Comparison of ENCODE assay signal across 8 cellular contexts in genomic region chr6:30829016-30829415, GRCh38. TPM values are rescaled to one million over a fixed set of nuclear protein-coding genes. Genes with fewer than 3 reads are reported as not detected.
DNase-seq lines count a peak whose midpoint lies in the region; ATAC-seq lines count a peak whose summit lies in the region.

No MANE protein-coding gene starts in this region.

- no peaks in the 10 kb centered on the region for H3K9me3 Mint-ChIP-seq in activated CD4-positive, alpha-beta T cell treated with anti-CD3 and anti-CD28 coated beads, Interleukin-2, amount 10 ng/mL, durations not matched to agents 7 days and 5 days
- no peaks in the 10 kb centered on the region for H3K9me3 Mint-ChIP-seq in activated T-helper 1 cell treated with anti-CD3 and anti-CD28 coated beads, Interleukin-12 subunit alpha, Interleukin-12 subunit beta, Interleukin-2, Interleukin-4 antibody, amounts not matched to agents 30 ng/mL and 10 ng/mL and 1 ng/mL, durations not matched to agents 14 hours and 24 hours and 36 hours
- no peaks in the 10 kb centered on the region for H3K9me3 Mint-ChIP-seq in immature natural killer cell
- no peaks in the 10 kb centered on the region for H3K9me3 Mint-ChIP-seq in stimulated activated naive CD8-positive, alpha-beta T cell treated with anti-CD3 and anti-CD28 coated beads, Interleukin-15, amount 100 ng/mL, for 72 hours

- H3K27me3 Mint-ChIP-seq in activated CD4-positive, alpha-beta T cell treated with anti-CD3 and anti-CD28 coated beads, Interleukin-2, amount 10 ng/mL, durations not matched to agents 7 days and 5 days: no peaks in the 10 kb centered on the region
- no peaks in the 10 kb centered on the region for H3K27me3 Mint-ChIP-seq in activated T-helper 1 cell treated with anti-CD3 and anti-CD28 coated beads, Interleukin-12 subunit alpha, Interleukin-12 subunit beta, Interleukin-2, Interleukin-4 antibody, amounts not matched to agents 30 ng/mL and 10 ng/mL and 1 ng/mL, durations not matched to agents 14 hours and 24 hours and 36 hours (ENCODE audit: insufficient read depth)
- peaks cover 0 to 4% (median 1%) of the 10 kb centered on the region in 3 donors for H3K27me3 Mint-ChIP-seq in immature natural killer cell (ENCODE audit: low read depth in 3 of 3)
- no peaks in the 10 kb centered on the region for H3K27me3 Mint-ChIP-seq in stimulated activated naive CD8-positive, alpha-beta T cell treated with anti-CD3 and anti-CD28 coated beads, Interleukin-15, amount 100 ng/mL, for 72 hours

- H3K4me3 Mint-ChIP-seq in activated CD4-positive, alpha-beta T cell treated with anti-CD3 and anti-CD28 coated beads, Interleukin-2, amount 10 ng/mL, durations not matched to agents 7 days and 5 days: peak overlapping the region; percentile 80
- peak overlapping the region; percentile 96 for H3K4me3 Mint-ChIP-seq in activated T-helper 1 cell treated with anti-CD3 and anti-CD28 coated beads, Interleukin-12 subunit alpha, Interleukin-12 subunit beta, Interleukin-2, Interleukin-4 antibody, amounts not matched to agents 30 ng/mL and 10 ng/mL and 1 ng/mL, durations not matched to agents 14 hours and 24 hours and 36 hours
- H3K4me3 Mint-ChIP-seq in immature natural killer cell: peak overlapping the region; percentile 83 to 93 (median 88)
- peak overlapping the region; percentile 86 to 91 for H3K4me3 Mint-ChIP-seq in stimulated activated naive CD8-positive, alpha-beta T cell treated with anti-CD3 and anti-CD28 coated beads, Interleukin-15, amount 100 ng/mL, for 72 hours

- no peak for ATAC-seq in stimulated activated naive CD8-positive, alpha-beta T cell treated with anti-CD3 and anti-CD28 coated beads, Interleukin-15, amount 100 ng/mL, for 72 hours
- ATAC-seq in HG03442 (IDR thresholded peaks at IDR 0.05; ENCODE audit: unreplicated experiment): no peak

- POLR2A ChIA-PET in activated CD4-positive, alpha-beta T cell treated with anti-CD3 and anti-CD28 coated beads, Interleukin-2, amount 10 ng/mL, durations not matched to agents 7 days and 5 days (lab: Charles Lee): no interaction called here

- in situ Hi-C loops in G401 (cut with HindIII; ENCODE audit: low sequenced_read_pairs): no loop called here

- H3K4me1 Mint-ChIP-seq in activated CD4-positive, alpha-beta T cell treated with anti-CD3 and anti-CD28 coated beads, Interleukin-2, amount 10 ng/mL, durations not matched to agents 7 days and 5 days: peaks cover 57% of the 10 kb centered on the region
- H3K4me1 Mint-ChIP-seq in activated T-helper 1 cell treated with anti-CD3 and anti-CD28 coated beads, Interleukin-12 subunit alpha, Interleukin-12 subunit beta, Interleukin-2, Interleukin-4 antibody, amounts not matched to agents 30 ng/mL and 10 ng/mL and 1 ng/mL, durations not matched to agents 14 hours and 24 hours and 36 hours (ENCODE audit: low read depth): peaks cover 61% of the 10 kb centered on the region
- peaks cover 33 to 50% of the 10 kb centered on the region in 2 donors for H3K4me1 Mint-ChIP-seq in immature natural killer cell
- H3K4me1 Mint-ChIP-seq in stimulated activated naive CD8-positive, alpha-beta T cell treated with anti-CD3 and anti-CD28 coated beads, Interleukin-15, amount 100 ng/mL, for 72 hours: peaks cover 65% of the 10 kb centered on the region

- peaks cover 12% of the 10 kb centered on the region for H3K36me3 Mint-ChIP-seq in activated CD4-positive, alpha-beta T cell treated with anti-CD3 and anti-CD28 coated beads, Interleukin-2, amount 10 ng/mL, durations not matched to agents 7 days and 5 days (ENCODE audit: low read depth)
- peaks cover 16% of the 10 kb centered on the region for H3K36me3 Mint-ChIP-seq in activated T-helper 1 cell treated with anti-CD3 and anti-CD28 coated beads, Interleukin-12 subunit alpha, Interleukin-12 subunit beta, Interleukin-2, Interleukin-4 antibody, amounts not matched to agents 30 ng/mL and 10 ng/mL and 1 ng/mL, durations not matched to agents 14 hours and 24 hours and 36 hours (ENCODE audit: low read depth)
- H3K36me3 Mint-ChIP-seq in immature natural killer cell: peaks cover 0 to 3% (median 3%) of the 10 kb centered on the region in 3 donors

- intact Hi-C loops in activated T-helper 1 cell treated with anti-CD3 and anti-CD28 coated beads, Interleukin-12 subunit alpha, Interleukin-12 subunit beta, Interleukin-2, Interleukin-4 antibody, amounts not matched to agents 30 ng/mL and 10 ng/mL and 1 ng/mL, durations not matched to agents 14 hours and 24 hours and 36 hours (cut with micrococcal nuclease): loop anchor here (2.0 kb wide), 1 partner anchor 250 kb away; no protein-coding TSS in a partner anchor

- CTCF ChIA-PET in activated CD4-positive, alpha-beta T cell treated with anti-CD3 and anti-CD28 coated beads, Interleukin-2, amount 10 ng/mL, durations not matched to agents 7 days and 5 days (lab: Charles Lee): interaction anchor here (0.9 to 3.8 kb wide), 14 partner anchors 9 to 258 kb away, joined by 3 to 18 read pairs (median 5); partner anchors contain the start of gene VARS2

- H3K27ac Mint-ChIP-seq in activated CD4-positive, alpha-beta T cell treated with anti-CD3 and anti-CD28 coated beads, Interleukin-2, amount 10 ng/mL, durations not matched to agents 7 days and 5 days: peak overlapping the region; percentile 20
- H3K27ac Mint-ChIP-seq in activated T-helper 1 cell treated with anti-CD3 and anti-CD28 coated beads, Interleukin-12 subunit alpha, Interleukin-12 subunit beta, Interleukin-2, Interleukin-4 antibody, amounts not matched to agents 30 ng/mL and 10 ng/mL and 1 ng/mL, durations not matched to agents 14 hours and 24 hours and 36 hours: peak overlapping the region; percentile 98
- peak overlapping the region in 4 of 6 donors; percentile 37 to 95 (median 77) for H3K27ac Mint-ChIP-seq in immature natural killer cell
- H3K27ac Mint-ChIP-seq in stimulated activated naive CD8-positive, alpha-beta T cell treated with anti-CD3 and anti-CD28 coated beads, Interleukin-15, amount 100 ng/mL, for 72 hours: peak overlapping the region; percentile 54 to 99

- DNase-seq in activated CD4-positive, alpha-beta T cell treated with anti-CD3 and anti-CD28 coated beads, Interleukin-2, amount 10 ng/mL, durations not matched to agents 7 days and 5 days: no peak
- DNase-seq in activated CD4-positive, alpha-beta T cell treated with anti-CD3 and anti-CD28 coated beads for 4 hours: no peak
- DNase-seq in activated T-helper 1 cell treated with anti-CD3 and anti-CD28 coated beads, Interleukin-12 subunit alpha, Interleukin-12 subunit beta, Interleukin-2, Interleukin-4 antibody, amounts not matched to agents 30 ng/mL and 10 ng/mL and 1 ng/mL, durations not matched to agents 14 hours and 24 hours and 36 hours (ENCODE audit: low spot score): no peak
- DNase-seq in immature natural killer cell (no peak), G401 (ENCODE audit: low spot score) (no peak), NCI-H1694 (lab: John Stamatoyannopoulos, UW) (no peak)
- DNase-seq in stimulated activated naive CD8-positive, alpha-beta T cell treated with anti-CD3 and anti-CD28 coated beads, Interleukin-15, amount 100 ng/mL, for 72 hours: no peak

RNA-seq across cellular contexts. Expression of gene DDR1, which starts 55.3 kb away (rescaled TPM):
- total RNA-seq in activated CD4-positive, alpha-beta T cell treated with anti-CD3 and anti-CD28 coated beads, Interleukin-2, amount 10 ng/mL, durations not matched to agents 7 days and 5 days: 1 to 10 TPM; 4.5 to 5.6 TPM
- 21.4 and 24.8 TPM in 2 replicates for total RNA-seq in activated T-helper 1 cell treated with anti-CD3 and anti-CD28 coated beads, Interleukin-12 subunit alpha, Interleukin-12 subunit beta, Interleukin-2, Interleukin-4 antibody, amounts not matched to agents 30 ng/mL and 10 ng/mL and 1 ng/mL, durations not matched to agents 14 hours and 24 hours and 36 hours
- polyA plus RNA-seq in immature natural killer cell: 1 to 10 TPM in 1 of 3 donors, under 1 TPM in 1, not detected in 1; 0.41 to 1.1 TPM
- 131 and 141 TPM in 2 replicates for total RNA-seq in G401 (2014; rRNA removed; shearing (Covaris generic))

Comparison
In these comparisons a context has a peak if more than half of its experiments do, and no peak if none do; other contexts are left out.
1. H3K27ac Mint-ChIP-seq: peak in every context shown above with its lines; median percentile 98 in activated T-helper 1 cell treated with anti-CD3 and anti-CD28 coated beads, Interleukin-12 subunit alpha, Interleukin-12 subunit beta, Interleukin-2, Interleukin-4 antibody, amounts not matched to agents 30 ng/mL and 10 ng/mL and 1 ng/mL, durations not matched to agents 14 hours and 24 hours and 36 hours; 77 in immature natural killer cell; 76 in stimulated activated naive CD8-positive, alpha-beta T cell treated with anti-CD3 and anti-CD28 coated beads, Interleukin-15, amount 100 ng/mL, for 72 hours; 20 in activated CD4-positive, alpha-beta T cell treated with anti-CD3 and anti-CD28 coated beads, Interleukin-2, amount 10 ng/mL, durations not matched to agents 7 days and 5 days.